9 cellular contexts compared by ENCODE assay signal in the genomic region with DNA sequence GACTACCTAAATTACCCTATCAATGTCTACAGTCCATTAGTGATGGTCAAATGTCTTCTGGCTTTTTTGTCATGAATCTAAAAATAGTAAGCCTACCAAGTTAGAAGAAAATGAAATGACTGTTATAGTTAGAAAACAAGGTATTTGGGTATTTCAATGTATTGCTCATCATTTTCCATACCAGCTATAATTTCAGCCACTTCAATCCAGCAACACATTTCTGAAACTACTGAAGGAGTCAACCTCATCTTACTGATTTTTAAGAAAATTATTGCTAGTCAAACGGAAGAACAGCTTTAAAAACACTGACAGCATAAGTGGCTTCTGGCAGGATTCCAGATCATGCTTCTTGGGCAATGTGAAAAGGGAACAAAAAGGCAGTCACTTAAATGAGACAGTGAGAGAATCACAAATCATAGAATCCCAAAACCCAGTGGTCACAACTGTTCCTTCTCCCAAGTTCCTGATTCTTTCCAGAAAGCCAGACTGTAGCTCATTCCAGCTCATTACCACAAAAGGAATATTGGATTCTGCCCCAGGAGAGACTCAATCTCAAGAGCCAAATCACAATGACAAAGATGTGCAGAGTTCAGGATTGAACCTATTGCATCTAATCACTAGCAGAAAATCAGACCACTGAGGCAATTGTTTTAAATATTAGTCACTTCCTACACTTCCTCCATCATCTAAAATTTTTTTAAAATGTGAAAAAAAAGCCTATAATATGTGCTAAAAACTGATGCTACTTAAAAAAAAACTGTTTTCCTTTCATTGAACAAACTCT.
DNase-seq lines count a peak whose midpoint lies in the region; ATAC-seq, FAIRE-seq and TF ChIP-seq lines count a peak whose summit lies in the region.
"Had no signal": no experiment of that assay in that cellular context is flagged by ENCODE, and none has a peak within 500 bp of the region (broad histone marks: within the 10 kb centered on the region; RNA-seq: fewer than 3 reads in every experiment).

No MANE protein-coding gene starts in this region.

- peaks cover 6% of the 10 kb centered on the region for H3K4me1 ChIP-seq in astrocyte (ENCODE audit: insufficient read depth, low read length)

- no peaks in the 10 kb centered on the region for H3K9me3 ChIP-seq in astrocyte (ENCODE audit: insufficient read depth, low read depth, low read length)

- no peak overlapping the region for H3K27ac ChIP-seq in astrocyte (ENCODE audit: low read depth, low read length)
- H3K27ac ChIP-seq: HL-60 had no signal

- peak; percentile 34 for ATAC-seq in GM21381 (IDR thresholded peaks at IDR 0.05; ENCODE audit: unreplicated experiment)

- peaks cover 14% of the 10 kb centered on the region for H3K4me1 Mint-ChIP-seq in astrocyte (ENCODE audit: low read depth, unreplicated experiment)

- no peak for FAIRE-seq in astrocyte (lab: Jason Lieb, UNC)

- peak overlapping the region; percentile 44 for H3K4me2 ChIP-seq in astrocyte (ENCODE audit: low read length)

- H3K27me3 ChIP-seq in astrocyte (ENCODE audit: insufficient read depth, low read length), result no peaks in the 10 kb centered on the region

- H3K79me2 ChIP-seq in astrocyte (ENCODE audit: insufficient read depth, low read length), result no peaks in the 10 kb centered on the region

- H3K36me3 ChIP-seq in astrocyte (ENCODE audit: insufficient read depth, low read length), result no peaks in the 10 kb centered on the region

- no peak overlapping the region for H3K9ac ChIP-seq in astrocyte (ENCODE audit: low read length)

- H3K4me3 ChIP-seq in astrocyte (ENCODE audit: insufficient read depth, low read depth, low read length), result no peak overlapping the region

- H3K27ac Mint-ChIP-seq in astrocyte (ENCODE audit: unreplicated experiment), result no peak overlapping the region

- H2AFZ ChIP-seq in astrocyte (ENCODE audit: low read depth, low read length), result no peak overlapping the region

- H4K20me1 ChIP-seq in astrocyte (ENCODE audit: insufficient read depth, low read length), result no peaks in the 10 kb centered on the region

- H3K9me3 Mint-ChIP-seq in astrocyte (ENCODE audit: unreplicated experiment), result no peaks in the 10 kb centered on the region

- peak; percentile 32 for DNase-seq in EL
- peak; percentile 14 for DNase-seq in NCI-H1105 (lab: John Stamatoyannopoulos, UW)
- peak; percentile 55 for DNase-seq in astrocyte (ENCODE audit: low read depth)
- peak; percentile 62 for DNase-seq in stimulated activated CD4-positive, alpha-beta T cell treated with anti-CD3 and anti-CD28 coated beads, Interleukin-15, amount 100 ng/mL, for 24 hours
- DNase-seq in cerebellum (ENCODE audit: low spot score), result no peak
- DNase-seq in GDM1 (lab: John Stamatoyannopoulos, UW), result no peak
- DNase-seq in foreskin melanocyte, result no peak

- no peaks in the 10 kb centered on the region for H3K27me3 Mint-ChIP-seq in astrocyte (ENCODE audit: low read depth, unreplicated experiment)

- TF ChIP-seq CTCF in astrocyte (IDR thresholded peaks at IDR 0.05; ENCODE audit: insufficient read depth, low read depth, low read length), result no peak

- H3K36me3 Mint-ChIP-seq in astrocyte (ENCODE audit: low read depth, unreplicated experiment), result no peaks in the 10 kb centered on the region

- no peak overlapping the region for H3K4me3 Mint-ChIP-seq in astrocyte (ENCODE audit: unreplicated experiment)

Comparison
In these comparisons a context has a peak if more than half of its experiments do, and no peak if none do; other contexts are left out.
1. DNase-seq: peak in EL (single experiment), NCI-H1105 (single experiment), astrocyte (single experiment) and stimulated activated CD4-positive, alpha-beta T cell treated with anti-CD3 and anti-CD28 coated beads, Interleukin-15, amount 100 ng/mL, for 24 hours (single experiment); none in cerebellum (single experiment), GDM1 (single experiment) and foreskin melanocyte (single experiment).